Comparison of ENCODE assay signal across 23 cellular contexts in the genomic region with DNA sequence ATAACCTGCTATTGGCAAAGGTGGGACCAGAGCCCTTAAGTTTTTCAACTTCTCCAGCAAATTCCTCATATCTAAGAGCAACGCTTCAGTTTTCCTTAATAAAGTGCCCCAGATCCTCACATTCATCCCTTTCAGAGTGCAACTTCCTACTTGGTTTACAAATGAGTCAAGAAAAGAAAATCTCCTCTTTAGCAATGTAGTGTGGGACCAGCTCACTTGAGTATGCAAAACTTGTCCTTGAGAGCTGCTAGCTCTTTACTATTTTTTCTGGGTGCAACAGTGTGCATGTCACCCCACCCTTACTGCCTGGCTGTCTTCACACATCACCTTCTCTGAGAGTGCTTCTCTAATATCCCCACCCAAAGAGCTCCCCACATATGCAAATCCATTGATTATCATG.
"Had no signal": no experiment of that assay in that cellular context is flagged by ENCODE, and none has a peak within 500 bp of the region (broad histone marks: within the 10 kb centered on the region; RNA-seq: fewer than 3 reads in every experiment).

No MANE protein-coding gene starts in this region.

- H3K4me3 ChIP-seq: cardiac muscle cell, SJCRH30, SK-N-MC had no signal

- H3K27me3 ChIP-seq: brain microvascular endothelial cell, cardiac muscle cell, SJCRH30 had no signal

- H3K36me3 ChIP-seq: brain microvascular endothelial cell, cardiac muscle cell, SJCRH30, WERI-Rb-1 had no signal

- DNase-seq: activated CD4-positive, alpha-beta T cell treated with anti-CD3 and anti-CD28 coated beads for 1 hour; activated CD4-positive, alpha-beta T cell treated with anti-CD3 and anti-CD28 coated beads for 48 hours; activated CD4-positive, CD25-positive, alpha-beta regulatory T cell; activated CD8-positive, alpha-beta T cell treated with anti-CD3 and anti-CD28 coated beads for 36 hours; activated gamma-delta T cell treated with Interleukin-2 at 50 U/mL for 16 hours; activated naive CD4-positive, alpha-beta T cell treated with anti-CD3 and anti-CD28 coated beads for 36 hours; activated naive CD8-positive, alpha-beta T cell treated with anti-CD3 and anti-CD28 coated beads, Interleukin-2, amount 50 U/mL, for 24 hours; activated T-cell treated with anti-CD3 and anti-CD28 coated beads, Interleukin-2, amount 50 U/mL, for 1 hour; amniotic stem cell; aorta; brain microvascular endothelial cell; NCI-H1105; NCI-H1417 treated with DMSO at 0.1 percent for 48 hours; NCI-H1930; NCI-H345; NCI-H524 treated with DMSO at 0.1 percent for 48 hours; SHP77; SJCRH30; T1000; WERI-Rb-1 had no signal

- H3K9me3 ChIP-seq: SJCRH30 had no signal

- H3K27ac ChIP-seq: brain microvascular endothelial cell, cardiac muscle cell, SJCRH30, SK-N-MC, WERI-Rb-1 had no signal

- ATAC-seq: activated CD8-positive, alpha-beta T cell treated with anti-CD3 and anti-CD28 coated beads for 36 hours; activated naive CD8-positive, alpha-beta T cell treated with anti-CD3 and anti-CD28 coated beads, Interleukin-2, amount 50 U/mL, for 24 hours; Panc1 had no signal
